In genomic region chr3:9916346-9916733, GRCh38 we compare ENCODE assay signal across 8 cellular contexts. TPM values are rescaled to one million over a fixed set of nuclear protein-coding genes. Genes with fewer than 3 reads are reported as not detected.
DNase-seq lines count a peak whose midpoint lies in the region; ATAC-seq and TF ChIP-seq lines count a peak whose summit lies in the region.

No MANE protein-coding gene starts in this region.

- no peaks in the 10 kb centered on the region for H3K27me3 ChIP-seq in liver (ENCODE audit: control insufficient read depth in 4 of 4, insufficient read depth in 4 of 4, low read length in 3 of 4)
- no peaks in the 10 kb centered on the region for H3K27me3 ChIP-seq in tibial nerve

- H3K36me3 ChIP-seq in liver (ENCODE audit: control insufficient read depth in 4 of 4, insufficient read depth in 3 of 4, low read depth in 1 of 4, low read length in 3 of 4), result peaks cover 0 to 10% (median 3%) of the 10 kb centered on the region in 4 donors
- H3K36me3 ChIP-seq in tibial nerve, result peaks cover 0 to 17% (median 0%) of the 10 kb centered on the region in 3 donors

- H3K4me3 Mint-ChIP-seq in activated T-cell treated with anti-CD3 and anti-CD28 coated beads, Interleukin-2, amount 50 U/mL, for 24 hours, result peak overlapping the region; percentile 33

- no peak for TF ChIP-seq EP300 in tibial nerve (IDR thresholded peaks at IDR 0.05)

- peak overlapping the region; percentile 48 for H3K4me3 ChIP-seq in astrocyte of the cerebellum (ENCODE audit: low read depth, low read length)
- H3K4me3 ChIP-seq in liver (ENCODE audit: low read depth in 1 of 3, low read length in 3 of 3), result peak overlapping the region; percentile 36 to 67 (median 46)
- H3K4me3 ChIP-seq in tibial nerve, result peak overlapping the region; percentile 62 to 93 (median 83)

- H3K4me1 Mint-ChIP-seq in activated T-cell treated with anti-CD3 and anti-CD28 coated beads, Interleukin-2, amount 50 U/mL, for 24 hours (ENCODE audit: low read depth), result peaks cover 20% of the 10 kb centered on the region

- H3K27ac ChIP-seq in liver (ENCODE audit: low read depth in 1 of 2, low read length in 2 of 2) (peak overlapping the region; percentile 75 to 79), tibial nerve (peak overlapping the region; percentile 87 to 97 (median 92))

- TF ChIP-seq RAD21 in liver (IDR thresholded peaks at IDR 0.05), result no peak

- in situ Hi-C loops in astrocyte of the cerebellum (cut with HindIII; ENCODE audit: low sequenced_read_pairs), result no loop called here

- ATAC-seq in GM18519 (IDR thresholded peaks at IDR 0.05; ENCODE audit: low FRiP score, unreplicated experiment), result no peak

- no peaks in the 10 kb centered on the region for H3K9me3 Mint-ChIP-seq in activated T-cell treated with anti-CD3 and anti-CD28 coated beads, Interleukin-2, amount 50 U/mL, for 24 hours

- H3K9ac ChIP-seq in liver (ENCODE audit: low read depth in 1 of 2, low read length in 2 of 2), result peak overlapping the region; percentile 1 to 77

- no peak for DNase-seq in activated T-cell treated with anti-CD3 and anti-CD28 coated beads, Interleukin-2, amount 50 U/mL, for 24 hours
- DNase-seq in activated T-cell treated with anti-CD3 and anti-CD28 coated beads, Interleukin-2, amount 50 U/mL, for 1 hour, result no peak
- DNase-seq in astrocyte of the cerebellum (ENCODE audit: low read depth), result no peak
- DNase-seq in tibial nerve (ENCODE audit: low spot score in 2 of 2), result peak in 1 of 2 donors; percentile 22
- DNase-seq in NCI-H2107 (lab: John Stamatoyannopoulos, UW), result no peak
- no peak for DNase-seq in NCI-H510A treated with DMSO at 0.1 percent for 48 hours (lab: John Stamatoyannopoulos, UW)

- H3K9me3 ChIP-seq in liver (ENCODE audit: control insufficient read depth in 4 of 4, low read length in 3 of 4), result no peaks in the 10 kb centered on the region
- H3K9me3 ChIP-seq in tibial nerve, result no peaks in the 10 kb centered on the region

- H3K36me3 Mint-ChIP-seq in activated T-cell treated with anti-CD3 and anti-CD28 coated beads, Interleukin-2, amount 50 U/mL, for 24 hours (ENCODE audit: low read depth), result no peaks in the 10 kb centered on the region

- H3K4me1 ChIP-seq in liver (ENCODE audit: control insufficient read depth in 4 of 4, insufficient read depth in 4 of 4, low read length in 3 of 4) (peaks cover 19 to 71% (median 58%) of the 10 kb centered on the region in 4 donors), tibial nerve (peaks cover 0 to 49% (median 29%) of the 10 kb centered on the region in 4 donors)

- no peak for TF ChIP-seq POLR2A in tibial nerve (IDR thresholded peaks at IDR 0.05)

- H3K27ac Mint-ChIP-seq in activated T-cell treated with anti-CD3 and anti-CD28 coated beads, Interleukin-2, amount 50 U/mL, for 24 hours, result no peak overlapping the region

- TF ChIP-seq CTCF in astrocyte of the cerebellum (IDR thresholded peaks at IDR 0.05; ENCODE audit: low read depth, low read length, missing control alignments), result no peak
- TF ChIP-seq CTCF in liver (IDR thresholded peaks at IDR 0.05; ENCODE audit: low read depth, low read length, missing input control), result no peak
- TF ChIP-seq CTCF in tibial nerve (IDR thresholded peaks at IDR 0.05), result no peak

- WGBS in liver, result 30% methylated on average over 7 of the region's 7 CpGs
- WGBS in tibial nerve, 2 donors, result 19 to 29% methylated on average over 7 of the region's 7 CpGs

- H3K27me3 Mint-ChIP-seq in activated T-cell treated with anti-CD3 and anti-CD28 coated beads, Interleukin-2, amount 50 U/mL, for 24 hours, result peaks cover 16% of the 10 kb centered on the region

TF ChIP-seq in liver, 16 proteins besides CTCF, POLR2A, EP300 and RAD21:
- no peak for TF ChIP-seq JUND (IDR thresholded peaks at IDR 0.05)
- no peak for TF ChIP-seq EGR1 (IDR thresholded peaks at IDR 0.05; ENCODE audit: low read depth in 2 of 2)
- TF ChIP-seq REST (IDR thresholded peaks at IDR 0.05), result no peak
- TF ChIP-seq NR2F2 (IDR thresholded peaks at IDR 0.05), result no peak
- no peak for TF ChIP-seq HNF4A (conservative IDR thresholded peaks at IDR 0.05)
- no peak for TF ChIP-seq SP1 (IDR thresholded peaks at IDR 0.05)
- TF ChIP-seq TAF1 (conservative IDR thresholded peaks at IDR 0.05), result no peak
- no peak for TF ChIP-seq RXRA (IDR thresholded peaks at IDR 0.05)
TF ChIP-seq in liver: peak in this region for 0.

RNA-seq across cellular contexts. Expression of gene IL17RC, which starts 0.6 kb away (rescaled TPM):
- total RNA-seq in liver (10 to 100 TPM; 15.4 to 62.8 TPM), tibial nerve (10 to 100 TPM; 60.4 to 68.4 (median 65.1) TPM)
- 10 to 100 TPM; 25.7 to 25.8 TPM for polyA plus RNA-seq in liver

RNA-seq across cellular contexts. Expression of gene IL17RE, which starts 13.7 kb away (rescaled TPM):
- 1 to 10 TPM; 1.1 to 2.1 TPM for total RNA-seq in liver
- polyA plus RNA-seq in liver, result under 1 TPM; 0.42 to 0.71 TPM
- 10 to 100 TPM in 1 of 4 donors, 1 to 10 TPM in 2, under 1 TPM in 1; 0.59 to 10.1 (median 5.6) TPM for total RNA-seq in tibial nerve

RNA-seq across cellular contexts. Expression of gene CRELD1, which starts 17.3 kb away (rescaled TPM):
- total RNA-seq in liver (10 to 100 TPM; 12.6 to 29.5 TPM), tibial nerve (10 to 100 TPM; 18.2 to 54.9 (median 27.5) TPM)
- polyA plus RNA-seq in liver, result 10 to 100 TPM; 20.5 to 31.1 TPM

RNA-seq across cellular contexts. Expression of gene JAGN1, which starts 25.9 kb away (rescaled TPM):
- 10 to 100 TPM; 18.0 to 29.3 TPM for total RNA-seq in liver
- polyA plus RNA-seq in liver, result 10 to 100 TPM; 32.0 to 46.8 TPM
- total RNA-seq in tibial nerve, result 10 to 100 TPM; 21.6 to 46.7 (median 34.7) TPM

RNA-seq across cellular contexts. Expression of gene PRRT3, which starts 35.9 kb away (rescaled TPM):
- total RNA-seq in liver (under 1 TPM; 0.25 to 0.79 TPM), tibial nerve (1 to 10 TPM; 2.2 to 3.3 (median 2.7) TPM)
- polyA plus RNA-seq in liver, result under 1 TPM; 0.14 to 0.22 TPM
